Comparison of ENCODE assay signal across 28 cellular contexts in the genomic region with DNA sequence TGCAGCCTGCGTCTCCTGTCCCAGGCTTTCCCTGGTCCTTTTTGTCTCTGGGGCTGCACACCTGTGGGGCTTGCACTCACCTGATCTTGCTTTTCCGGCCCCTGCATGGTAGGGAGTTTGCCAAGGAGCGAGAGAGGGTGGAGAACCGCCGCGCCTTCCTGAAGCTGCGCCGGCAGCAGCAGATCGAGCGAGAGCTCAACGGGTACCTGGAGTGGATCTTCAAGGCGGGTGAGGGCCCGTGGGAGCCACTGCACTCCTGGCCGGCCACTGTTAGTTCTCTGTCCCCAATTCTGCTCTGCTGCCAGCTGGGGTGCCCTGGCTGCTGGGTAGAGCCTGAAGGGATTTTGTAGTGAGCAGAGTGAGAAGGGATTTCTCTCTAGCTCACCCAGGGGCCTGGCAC.
"Had no signal": no experiment of that assay in that cellular context is flagged by ENCODE, and none has a peak within 500 bp of the region (broad histone marks: within the 10 kb centered on the region; RNA-seq: fewer than 3 reads in every experiment).

No MANE protein-coding gene starts in this region.

- H3K27me3 ChIP-seq: brain microvascular endothelial cell had no signal

- ATAC-seq: activated CD4-positive, CD25-positive, alpha-beta regulatory T cell treated with anti-CD3 and anti-CD28 coated beads, Interleukin-2, amount 50 U/mL, for 24 hours; activated CD8-positive, alpha-beta T cell treated with anti-CD3 and anti-CD28 coated beads for 36 hours; activated naive CD4-positive, alpha-beta T cell treated with anti-CD3 and anti-CD28 coated beads, Interleukin-2, amount 50 U/mL, for 72 hours; activated T-cell treated with anti-CD3 and anti-CD28 coated beads, Interleukin-2, amount 50 U/mL, for 72 hours; effector memory CD8-positive, alpha-beta T cell; gastroesophageal sphincter; T-helper 17 cell had no signal

- H3K27ac ChIP-seq: brain microvascular endothelial cell, coronary artery, epithelial cell of prostate, esophagus squamous epithelium, gastroesophageal sphincter, WERI-Rb-1 had no signal

- H3K36me3 ChIP-seq: brain microvascular endothelial cell, esophagus squamous epithelium, gastroesophageal sphincter had no signal

- DNase-seq: activated B cell treated with CpG ODN at 0.5 μM for 24 hours; activated CD4-positive, alpha-beta T cell treated with anti-CD3 and anti-CD28 coated beads for 48 hours; activated CD4-positive, alpha-beta T cell treated with anti-CD3 and anti-CD28 coated beads, Interleukin-2, amount 50 U/mL, for 1 hour; activated CD4-positive, alpha-beta T cell treated with anti-CD3 and anti-CD28 coated beads, Interleukin-2, amount 50 U/mL, for 48 hours; activated CD8-positive, alpha-beta memory T cell treated with anti-CD3 and anti-CD28 coated beads, Interleukin-2, amount 50 U/mL, for 48 hours; activated CD8-positive, alpha-beta T cell treated with anti-CD3 and anti-CD28 coated beads for 36 hours; activated gamma-delta T cell; activated naive CD4-positive, alpha-beta T cell; activated naive CD4-positive, alpha-beta T cell treated with anti-CD3 and anti-CD28 coated beads, Interleukin-2, amount 10 ng/mL, durations not matched to agents 7 days and 5 days; activated naive CD8-positive, alpha-beta T cell treated with anti-CD3 and anti-CD28 coated beads, Interleukin-2, amount 10 ng/mL, durations not matched to agents 7 days and 5 days; activated T-cell treated with anti-CD3 and anti-CD28 coated beads for 4 hours; activated T-cell treated with anti-CD3 and anti-CD28 coated beads, Interleukin-2, amount 50 U/mL, for 24 hours; activated T-cell treated with anti-CD3 and anti-CD28 coated beads, Interleukin-2, amount 50 U/mL, for 72 hours; amniotic stem cell; brain microvascular endothelial cell; effector memory CD8-positive, alpha-beta T cell; esophagus squamous epithelium; foreskin melanocyte; T-helper 1 cell; T-helper 17 cell; T1000; WERI-Rb-1 had no signal

- H3K4me1 ChIP-seq: esophagus squamous epithelium, gastroesophageal sphincter had no signal

- H3K9me3 ChIP-seq: esophagus squamous epithelium, gastroesophageal sphincter had no signal

- H3K4me3 ChIP-seq: coronary artery, dorsolateral prefrontal cortex, esophagus squamous epithelium, gastroesophageal sphincter had no signal
